Comparison of ENCODE assay signal across 8 cellular contexts in genomic region chr3:64030741-64031140, GRCh38. TPM values are rescaled to one million over a fixed set of nuclear protein-coding genes. Genes with fewer than 3 reads are reported as not detected.
DNase-seq lines count a peak whose midpoint lies in the region; ATAC-seq, FAIRE-seq and TF ChIP-seq lines count a peak whose summit lies in the region.

No MANE protein-coding gene starts in this region.

- H3K4me1 ChIP-seq in pancreas: no peaks in the 10 kb centered on the region
- H3K4me1 ChIP-seq in thymus (ENCODE audit: control insufficient read depth, insufficient read depth, low read length): no peaks in the 10 kb centered on the region

- FAIRE-seq in pancreas (lab: Jason Lieb, UNC): no peak

- POLR2A ChIA-PET in RWPE1 (lab: Yijun Ruan, JAX; ENCODE audit: low non-redundant PET): no interaction called here

- peak; percentile 82 for TF ChIP-seq CTCF in RWPE1 (conservative IDR thresholded peaks at IDR 0.05; ENCODE audit: low read depth)
- peak; percentile 70 to 79 (median 73) for TF ChIP-seq CTCF in pancreas (IDR thresholded peaks at IDR 0.05)

- no peak overlapping the region for H3K27ac ChIP-seq in RWPE1
- no peak overlapping the region for H3K27ac ChIP-seq in pancreas
- no peak overlapping the region for H3K27ac ChIP-seq in thymus (ENCODE audit: low read depth)

- 5 to 6% methylated on average over 16 of the region's 16 CpGs for WGBS in pancreas, 2 donors
- WGBS in thymus: 5% methylated on average over 16 of the region's 16 CpGs

- peak; percentile 90 for DNase-seq in ELF-1 (ENCODE audit: low read depth, low spot score)
- peak; percentile 39 to 57 for DNase-seq in Kasumi-1 (lab: John Stamatoyannopoulos, UW)
- DNase-seq in RWPE1 (ENCODE audit: low spot score): peak; percentile 63
- peak; percentile 70 for DNase-seq in activated gamma-delta T cell treated with Interleukin-2 at 50 U/mL for 16 hours
- peak; percentile 81 for DNase-seq in germinal center (ENCODE audit: low spot score)
- peak; percentile 58 to 83 (median 76) for DNase-seq in pancreas

- H3K9me3 ChIP-seq in pancreas (no peaks in the 10 kb centered on the region), thymus (ENCODE audit: control insufficient read depth) (no peaks in the 10 kb centered on the region)

- H3K4me3 ChIP-seq in pancreas (peak overlapping the region in 2 of 4 donors; percentile 4 to 27), thymus (ENCODE audit: low read length) (peak overlapping the region; percentile 22)

- ATAC-seq in GM21825 (IDR thresholded peaks at IDR 0.05; ENCODE audit: unreplicated experiment) (peak; percentile 97), pancreas (peak; percentile 85 to 99 (median 98))

- H3K36me3 ChIP-seq in pancreas (no peaks in the 10 kb centered on the region), thymus (ENCODE audit: control insufficient read depth, insufficient read depth) (no peaks in the 10 kb centered on the region)

- H3K27me3 ChIP-seq in pancreas (no peaks in the 10 kb centered on the region), thymus (ENCODE audit: control insufficient read depth, insufficient read depth) (peaks cover 3% of the 10 kb centered on the region)

- intact Hi-C loops in pancreas (cut with DNase I): loop anchor here in 1 of 3 donors (5.0 kb wide), 1 partner anchor 367 kb away; no protein-coding TSS in a partner anchor

- CTCF ChIA-PET in RWPE1 (lab: Yijun Ruan, JAX): interaction anchor here (0.6 to 1.3 kb wide), 20 partner anchors 11 to 1072 kb away, joined by 3 to 6 read pairs (median 4); no protein-coding TSS in a partner anchor

RNA-seq across cellular contexts. Expression of gene PSMD6, which starts 7.4 kb away (rescaled TPM):
- total RNA-seq in pancreas: 100 to 1,000 TPM in 4 of 6 donors, 10 to 100 TPM in 2; 73.7 to 220 (median 134) TPM
- polyA plus RNA-seq in pancreas (100 to 1,000 TPM; 103 to 106 TPM), thymus (78.9 TPM)
